1 cellular context compared by ENCODE assay signal in the genomic region with DNA sequence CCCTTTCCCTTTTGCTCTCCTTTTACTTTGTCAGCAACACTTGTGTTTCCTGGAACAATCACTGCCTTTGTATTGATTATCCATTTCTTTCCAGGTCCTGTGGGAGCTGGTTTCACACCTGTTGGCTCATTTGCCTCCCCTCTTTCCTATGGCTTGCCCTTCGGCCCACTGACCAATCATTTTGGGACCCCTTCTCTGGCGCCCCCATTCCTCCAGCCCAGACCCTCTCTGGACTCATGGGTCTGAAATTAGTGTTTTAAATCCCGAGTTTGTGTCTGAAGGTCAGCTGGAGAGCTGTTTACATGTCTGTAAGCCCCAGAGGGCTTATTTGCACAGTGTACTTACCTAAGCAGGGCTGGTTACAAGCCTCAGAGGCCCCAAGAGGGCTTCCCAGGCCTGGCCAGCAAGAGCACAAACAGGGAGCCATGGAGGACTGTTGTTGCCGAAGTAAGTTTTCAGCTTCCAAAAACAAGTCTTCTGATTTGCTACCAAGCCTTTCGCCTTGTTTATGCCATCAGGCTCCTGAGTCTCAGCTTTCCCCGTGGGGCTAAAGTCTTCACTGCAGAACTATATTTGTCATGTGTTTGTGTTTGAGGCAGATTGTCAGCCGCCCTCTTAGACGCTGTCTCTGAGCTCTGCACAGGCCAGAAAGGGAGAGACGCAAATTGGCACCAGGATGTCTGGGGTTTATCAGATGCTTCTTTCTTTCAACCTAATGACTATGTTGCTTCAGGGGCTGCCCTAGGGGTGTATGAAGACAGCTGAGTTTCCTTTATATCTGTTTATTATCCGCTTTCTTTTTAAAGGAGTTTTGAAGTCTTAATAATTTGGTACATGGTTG.
TF ChIP-seq lines count a peak whose summit lies in the region.

No MANE protein-coding gene starts in this region.

TF ChIP-seq in GM23338, 12 proteins besides CTCF, POLR2A, EP300 and RAD21:
- TF ChIP-seq, protein P1, sequence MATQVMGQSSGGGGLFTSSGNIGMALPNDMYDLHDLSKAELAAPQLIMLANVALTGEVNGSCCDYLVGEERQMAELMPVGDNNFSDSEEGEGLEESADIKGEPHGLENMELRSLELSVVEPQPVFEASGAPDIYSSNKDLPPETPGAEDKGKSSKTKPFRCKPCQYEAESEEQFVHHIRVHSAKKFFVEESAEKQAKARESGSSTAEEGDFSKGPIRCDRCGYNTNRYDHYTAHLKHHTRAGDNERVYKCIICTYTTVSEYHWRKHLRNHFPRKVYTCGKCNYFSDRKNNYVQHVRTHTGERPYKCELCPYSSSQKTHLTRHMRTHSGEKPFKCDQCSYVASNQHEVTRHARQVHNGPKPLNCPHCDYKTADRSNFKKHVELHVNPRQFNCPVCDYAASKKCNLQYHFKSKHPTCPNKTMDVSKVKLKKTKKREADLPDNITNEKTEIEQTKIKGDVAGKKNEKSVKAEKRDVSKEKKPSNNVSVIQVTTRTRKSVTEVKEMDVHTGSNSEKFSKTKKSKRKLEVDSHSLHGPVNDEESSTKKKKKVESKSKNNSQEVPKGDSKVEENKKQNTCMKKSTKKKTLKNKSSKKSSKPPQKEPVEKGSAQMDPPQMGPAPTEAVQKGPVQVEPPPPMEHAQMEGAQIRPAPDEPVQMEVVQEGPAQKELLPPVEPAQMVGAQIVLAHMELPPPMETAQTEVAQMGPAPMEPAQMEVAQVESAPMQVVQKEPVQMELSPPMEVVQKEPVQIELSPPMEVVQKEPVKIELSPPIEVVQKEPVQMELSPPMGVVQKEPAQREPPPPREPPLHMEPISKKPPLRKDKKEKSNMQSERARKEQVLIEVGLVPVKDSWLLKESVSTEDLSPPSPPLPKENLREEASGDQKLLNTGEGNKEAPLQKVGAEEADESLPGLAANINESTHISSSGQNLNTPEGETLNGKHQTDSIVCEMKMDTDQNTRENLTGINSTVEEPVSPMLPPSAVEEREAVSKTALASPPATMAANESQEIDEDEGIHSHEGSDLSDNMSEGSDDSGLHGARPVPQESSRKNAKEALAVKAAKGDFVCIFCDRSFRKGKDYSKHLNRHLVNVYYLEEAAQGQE (IDR thresholded peaks at IDR 0.05; ENCODE audit: unreplicated experiment) = no peak
- TF ChIP-seq POLR2AphosphoS5 (IDR thresholded peaks at IDR 0.05; ENCODE audit: low read depth) = no peak
- no peak for TF ChIP-seq ZNF114 (CRISPR knock-in tag; IDR thresholded peaks at IDR 0.05)
- TF ChIP-seq EZH2 (IDR thresholded peaks at IDR 0.05; ENCODE audit: low read depth, unreplicated experiment) = no peak
- no peak for TF ChIP-seq CREB1 (CRISPR knock-in tag; IDR thresholded peaks at IDR 0.05; ENCODE audit: low read depth)
- no peak for TF ChIP-seq ZNF331 (CRISPR knock-in tag; IDR thresholded peaks at IDR 0.05; ENCODE audit: low read depth)
- no peak for TF ChIP-seq ETS1 (IDR thresholded peaks at IDR 0.05)
- no peak for TF ChIP-seq JUNB (IDR thresholded peaks at IDR 0.05; ENCODE audit: unreplicated experiment)
- TF ChIP-seq EZH2phosphoT487 (IDR thresholded peaks at IDR 0.05; ENCODE audit: unreplicated experiment) = no peak
- TF ChIP-seq, protein P2, sequence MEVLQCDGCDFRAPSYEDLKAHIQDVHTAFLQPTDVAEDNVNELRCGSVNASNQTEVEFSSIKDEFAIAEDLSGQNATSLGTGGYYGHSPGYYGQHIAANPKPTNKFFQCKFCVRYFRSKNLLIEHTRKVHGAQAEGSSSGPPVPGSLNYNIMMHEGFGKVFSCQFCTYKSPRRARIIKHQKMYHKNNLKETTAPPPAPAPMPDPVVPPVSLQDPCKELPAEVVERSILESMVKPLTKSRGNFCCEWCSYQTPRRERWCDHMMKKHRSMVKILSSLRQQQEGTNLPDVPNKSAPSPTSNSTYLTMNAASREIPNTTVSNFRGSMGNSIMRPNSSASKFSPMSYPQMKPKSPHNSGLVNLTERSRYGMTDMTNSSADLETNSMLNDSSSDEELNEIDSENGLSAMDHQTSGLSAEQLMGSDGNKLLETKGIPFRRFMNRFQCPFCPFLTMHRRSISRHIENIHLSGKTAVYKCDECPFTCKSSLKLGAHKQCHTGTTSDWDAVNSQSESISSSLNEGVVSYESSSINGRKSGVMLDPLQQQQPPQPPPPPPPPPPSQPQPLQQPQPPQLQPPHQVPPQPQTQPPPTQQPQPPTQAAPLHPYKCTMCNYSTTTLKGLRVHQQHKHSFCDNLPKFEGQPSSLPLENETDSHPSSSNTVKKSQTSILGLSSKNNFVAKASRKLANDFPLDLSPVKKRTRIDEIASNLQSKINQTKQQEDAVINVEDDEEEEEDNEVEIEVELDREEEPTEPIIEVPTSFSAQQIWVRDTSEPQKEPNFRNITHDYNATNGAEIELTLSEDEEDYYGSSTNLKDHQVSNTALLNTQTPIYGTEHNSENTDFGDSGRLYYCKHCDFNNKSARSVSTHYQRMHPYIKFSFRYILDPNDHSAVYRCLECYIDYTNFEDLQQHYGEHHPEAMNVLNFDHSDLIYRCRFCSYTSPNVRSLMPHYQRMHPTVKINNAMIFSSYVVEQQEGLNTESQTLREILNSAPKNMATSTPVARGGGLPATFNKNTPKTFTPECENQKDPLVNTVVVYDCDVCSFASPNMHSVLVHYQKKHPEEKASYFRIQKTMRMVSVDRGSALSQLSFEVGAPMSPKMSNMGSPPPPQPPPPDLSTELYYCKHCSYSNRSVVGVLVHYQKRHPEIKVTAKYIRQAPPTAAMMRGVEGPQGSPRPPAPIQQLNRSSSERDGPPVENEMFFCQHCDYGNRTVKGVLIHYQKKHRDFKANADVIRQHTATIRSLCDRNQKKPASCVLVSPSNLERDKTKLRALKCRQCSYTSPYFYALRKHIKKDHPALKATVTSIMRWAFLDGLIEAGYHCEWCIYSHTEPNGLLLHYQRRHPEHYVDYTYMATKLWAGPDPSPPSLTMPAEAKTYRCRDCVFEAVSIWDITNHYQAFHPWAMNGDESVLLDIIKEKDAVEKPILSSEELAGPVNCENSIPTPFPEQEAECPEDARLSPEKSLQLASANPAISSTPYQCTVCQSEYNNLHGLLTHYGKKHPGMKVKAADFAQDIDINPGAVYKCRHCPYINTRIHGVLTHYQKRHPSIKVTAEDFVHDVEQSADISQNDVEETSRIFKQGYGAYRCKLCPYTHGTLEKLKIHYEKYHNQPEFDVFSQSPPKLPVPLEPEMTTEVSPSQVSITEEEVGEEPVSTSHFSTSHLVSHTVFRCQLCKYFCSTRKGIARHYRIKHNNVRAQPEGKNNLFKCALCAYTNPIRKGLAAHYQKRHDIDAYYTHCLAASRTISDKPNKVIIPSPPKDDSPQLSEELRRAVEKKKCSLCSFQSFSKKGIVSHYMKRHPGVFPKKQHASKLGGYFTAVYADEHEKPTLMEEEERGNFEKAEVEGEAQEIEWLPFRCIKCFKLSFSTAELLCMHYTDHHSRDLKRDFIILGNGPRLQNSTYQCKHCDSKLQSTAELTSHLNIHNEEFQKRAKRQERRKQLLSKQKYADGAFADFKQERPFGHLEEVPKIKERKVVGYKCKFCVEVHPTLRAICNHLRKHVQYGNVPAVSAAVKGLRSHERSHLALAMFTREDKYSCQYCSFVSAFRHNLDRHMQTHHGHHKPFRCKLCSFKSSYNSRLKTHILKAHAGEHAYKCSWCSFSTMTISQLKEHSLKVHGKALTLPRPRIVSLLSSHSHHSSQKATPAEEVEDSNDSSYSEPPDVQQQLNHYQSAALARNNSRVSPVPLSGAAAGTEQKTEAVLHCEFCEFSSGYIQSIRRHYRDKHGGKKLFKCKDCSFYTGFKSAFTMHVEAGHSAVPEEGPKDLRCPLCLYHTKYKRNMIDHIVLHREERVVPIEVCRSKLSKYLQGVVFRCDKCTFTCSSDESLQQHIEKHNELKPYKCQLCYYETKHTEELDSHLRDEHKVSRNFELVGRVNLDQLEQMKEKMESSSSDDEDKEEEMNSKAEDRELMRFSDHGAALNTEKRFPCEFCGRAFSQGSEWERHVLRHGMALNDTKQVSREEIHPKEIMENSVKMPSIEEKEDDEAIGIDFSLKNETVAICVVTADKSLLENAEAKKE (CRISPR knock-in tag; IDR thresholded peaks at IDR 0.05) = no peak
- TF ChIP-seq NANOG (IDR thresholded peaks at IDR 0.05; ENCODE audit: borderline replicate concordance) = no peak
- no peak for TF ChIP-seq STAT1 (IDR thresholded peaks at IDR 0.05; ENCODE audit: unreplicated experiment)
TF ChIP-seq in GM23338: peak in this region for 0.
